8 cellular contexts compared by ENCODE assay signal in the genomic region with DNA sequence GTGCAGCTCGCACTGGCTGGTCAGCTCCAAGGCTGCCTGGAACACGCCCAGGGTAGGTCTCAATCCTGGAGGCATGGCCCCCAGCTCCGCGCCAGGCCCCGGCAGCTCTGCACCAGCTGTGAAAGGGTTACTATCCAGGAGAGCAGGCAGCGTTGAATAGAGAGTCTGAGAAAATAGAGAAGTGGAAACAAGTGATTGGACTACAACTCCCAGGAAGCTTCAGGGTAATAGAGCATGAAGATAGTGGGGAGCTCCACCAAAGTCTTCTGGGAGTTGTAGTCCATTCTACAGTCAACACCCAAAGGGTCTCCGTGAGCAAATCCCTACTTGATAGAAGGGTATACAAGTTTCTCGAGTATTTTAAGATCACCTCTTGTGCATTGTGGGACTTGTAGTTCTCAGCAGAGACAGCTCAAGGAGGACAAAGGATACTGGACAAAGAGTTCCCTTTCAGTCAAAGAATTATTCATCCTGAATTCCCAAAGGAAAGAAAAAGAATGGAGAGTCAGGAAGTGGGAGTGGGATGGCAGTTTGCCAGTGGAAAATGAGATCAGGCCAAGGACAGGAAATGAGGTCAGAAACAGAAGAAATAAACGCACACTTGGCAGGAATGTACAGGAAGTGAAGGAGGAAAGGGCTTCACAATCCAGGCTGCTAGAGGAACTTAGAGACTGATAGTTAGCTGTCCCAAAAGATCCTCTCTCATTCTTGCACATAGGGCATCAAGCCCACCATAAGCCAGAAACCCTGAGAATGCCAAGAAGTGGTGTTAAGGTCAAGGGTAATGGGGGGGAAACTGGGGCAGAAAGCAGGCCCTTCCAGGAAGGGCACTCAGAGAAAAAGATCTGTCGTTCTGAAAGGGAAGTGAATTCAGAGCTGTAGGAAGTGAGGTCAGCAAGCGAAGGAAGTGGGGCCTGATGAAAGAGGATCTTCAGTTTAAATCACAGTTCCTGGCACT. TPM values are rescaled to one million over a fixed set of nuclear protein-coding genes. Genes with fewer than 3 reads are reported as not detected.
DNase-seq lines count a peak whose midpoint lies in the region; ATAC-seq and TF ChIP-seq lines count a peak whose summit lies in the region.

No MANE protein-coding gene starts in this region.

- no peaks in the 10 kb centered on the region for H3K9me3 ChIP-seq in stomach smooth muscle (ENCODE audit: control insufficient read depth in 2 of 2, low read length in 2 of 2)

- DNase-seq in Calu3 (peak; percentile 38), RWPE1 (ENCODE audit: low spot score) (peak; percentile 57), left colon (peak in 1 of 2 donors; percentile 33), ecto neural progenitor cell (ENCODE audit: low spot score) (no peak)
- DNase-seq in central memory CD8-positive, alpha-beta T cell (ENCODE audit: low spot score in 2 of 2), result no peak

- TF ChIP-seq CTCF in Calu3 (IDR thresholded peaks at IDR 0.05; ENCODE audit: unreplicated experiment) (no peak), RWPE1 (conservative IDR thresholded peaks at IDR 0.05; ENCODE audit: low read depth) (no peak)

- H3K4me1 ChIP-seq in stomach smooth muscle (ENCODE audit: control insufficient read depth, insufficient read depth, low read length), result peaks cover 12% of the 10 kb centered on the region

- BruUV-seq in Calu3 (replicated peaks; lab: Mats Ljungman, UMichigan), result no TSS peak

- peak; percentile 37 for ATAC-seq in central memory CD8-positive, alpha-beta T cell (replicated peaks; ENCODE audit: extremely low read depth, poor library complexity, severe bottlenecking)
- ATAC-seq in left colon (peak; percentile 15), GM19324 (IDR thresholded peaks at IDR 0.05; ENCODE audit: low FRiP score, unreplicated experiment) (no peak)

- H3K36me3 ChIP-seq in stomach smooth muscle (ENCODE audit: control insufficient read depth in 2 of 2, insufficient read depth in 2 of 2, low read length in 2 of 2), result peaks cover 0 to 2% of the 10 kb centered on the region in 2 donors

- CTCF ChIA-PET in Calu3 (lab: Charles Lee) (interaction anchor here (0.5 to 2.1 kb wide), 6 partner anchors 8 to 117 kb away, joined by 3 to 7 read pairs (median 4); no protein-coding TSS in a partner anchor), RWPE1 (lab: Yijun Ruan, JAX) (interaction anchor here (0.5 to 0.6 kb wide), 3 partner anchors 19 to 329 kb away, joined by 3 to 5 read pairs (median 4); no protein-coding TSS in a partner anchor)

- H3K4me3 ChIP-seq in stomach smooth muscle (ENCODE audit: low read length in 2 of 2), result no peak overlapping the region

- intact Hi-C loops in Calu3 (cut with micrococcal nuclease; ENCODE audit: unreplicated experiment) (no loop called here), left colon (cut with DNase I, micrococcal nuclease) (no loop called here)

- peaks cover 16% of the 10 kb centered on the region for H3K36me3 Mint-ChIP-seq in Calu3 (ENCODE audit: insufficient read depth, unreplicated experiment)
- H3K36me3 Mint-ChIP-seq in IgD-negative memory B cell, result peaks cover 8% of the 10 kb centered on the region
- H3K36me3 Mint-ChIP-seq in central memory CD8-positive, alpha-beta T cell (ENCODE audit: insufficient read depth), result peaks cover 2% of the 10 kb centered on the region

- H3K27ac ChIP-seq in RWPE1, result peak overlapping the region; percentile 67
- H3K27ac ChIP-seq in stomach smooth muscle (ENCODE audit: low read length), result peak overlapping the region; percentile 49

- H3K4me3 Mint-ChIP-seq in Calu3 (ENCODE audit: low read depth, unreplicated experiment) (no peak overlapping the region), IgD-negative memory B cell (peak overlapping the region in 3 of 4 donors; percentile 35 to 83 (median 65))
- H3K4me3 Mint-ChIP-seq in central memory CD8-positive, alpha-beta T cell, result peak overlapping the region; percentile 63

- H3K27me3 Mint-ChIP-seq in Calu3 (ENCODE audit: unreplicated experiment), result no peaks in the 10 kb centered on the region
- no peaks in the 10 kb centered on the region for H3K27me3 Mint-ChIP-seq in IgD-negative memory B cell
- H3K27me3 Mint-ChIP-seq in central memory CD8-positive, alpha-beta T cell, result no peaks in the 10 kb centered on the region

- H3K4me1 Mint-ChIP-seq in Calu3 (ENCODE audit: low read depth, unreplicated experiment), result peaks cover 9% of the 10 kb centered on the region
- peaks cover 19 to 25% (median 20%) of the 10 kb centered on the region in 3 donors for H3K4me1 Mint-ChIP-seq in IgD-negative memory B cell
- peaks cover 32% of the 10 kb centered on the region for H3K4me1 Mint-ChIP-seq in central memory CD8-positive, alpha-beta T cell

- H3K27ac Mint-ChIP-seq in Calu3 (ENCODE audit: unreplicated experiment) (peak overlapping the region; percentile 62), IgD-negative memory B cell (peak overlapping the region; percentile 57 to 97 (median 83))
- H3K27ac Mint-ChIP-seq in central memory CD8-positive, alpha-beta T cell (ENCODE audit: low read depth), result peak overlapping the region; percentile 88

- peaks cover 0 to 4% of the 10 kb centered on the region in 2 donors for H3K27me3 ChIP-seq in stomach smooth muscle (ENCODE audit: control insufficient read depth in 1 of 2, insufficient read depth in 2 of 2, low read length in 2 of 2)

- POLR2A ChIA-PET in RWPE1 (lab: Yijun Ruan, JAX; ENCODE audit: low non-redundant PET), result no interaction called here

- peaks cover 5% of the 10 kb centered on the region for H3K9me3 Mint-ChIP-seq in Calu3 (ENCODE audit: low read depth, unreplicated experiment)
- H3K9me3 Mint-ChIP-seq in IgD-negative memory B cell, result peaks cover 7 to 15% (median 10%) of the 10 kb centered on the region in 3 donors
- peaks cover 17% of the 10 kb centered on the region for H3K9me3 Mint-ChIP-seq in central memory CD8-positive, alpha-beta T cell

- no peak overlapping the region for H3K9ac ChIP-seq in stomach smooth muscle (ENCODE audit: low read length in 2 of 2)

RNA-seq across cellular contexts. Expression of gene MAMSTR, which starts 5.5 kb away (rescaled TPM):
- total RNA-seq in Calu3 (2022) (1.7 TPM in 2 replicates), left colon (under 1 TPM; 0.64 to 0.67 TPM)
- 0.45 TPM for polyA plus RNA-seq in IgD-negative memory B cell

RNA-seq across cellular contexts. Expression of gene RASIP1, which starts 15.3 kb away (rescaled TPM):
- 0.09 and 0.29 TPM in 2 replicates for total RNA-seq in Calu3 (2022)
- polyA plus RNA-seq in IgD-negative memory B cell, result 0.26 TPM
- total RNA-seq in left colon, result 1 to 10 TPM; 2.7 to 2.8 TPM

RNA-seq across cellular contexts. Expression of gene IZUMO1, which starts 21.6 kb away (rescaled TPM):
- total RNA-seq in Calu3 (2022) (0.31 and 0.42 TPM in 2 replicates), left colon (not detected)
- not detected for polyA plus RNA-seq in IgD-negative memory B cell

RNA-seq across cellular contexts. Expression of gene FUT1, which starts 27.4 kb away (rescaled TPM):
- total RNA-seq in Calu3 (2022) (2.6 and 2.9 TPM in 2 replicates), left colon (under 1 TPM; 0.37 to 0.56 TPM)
- polyA plus RNA-seq in IgD-negative memory B cell, result not detected

RNA-seq across cellular contexts. Expression of gene FUT2, which starts 29.3 kb away (rescaled TPM):
- total RNA-seq in Calu3 (2022) (8.7 and 10.4 TPM in 2 replicates), left colon (100 to 1,000 TPM in 1 of 2 donors, 10 to 100 TPM in 1; 74.3 to 147 TPM)
- polyA plus RNA-seq in IgD-negative memory B cell, result not detected

Comparison
In these comparisons a context has a peak if more than half of its experiments do, and no peak if none do; other contexts are left out.
1. DNase-seq: peak in Calu3 (single experiment) and RWPE1 (single experiment); none in central memory CD8-positive, alpha-beta T cell (0 of 2) and ecto neural progenitor cell (single experiment).
2. Peak in every context shown above with its lines, with median percentiles within 50 percentile points of each other: H3K27ac Mint-ChIP-seq.